Comparison of ENCODE assay signal across 8 cellular contexts in the genomic region with DNA sequence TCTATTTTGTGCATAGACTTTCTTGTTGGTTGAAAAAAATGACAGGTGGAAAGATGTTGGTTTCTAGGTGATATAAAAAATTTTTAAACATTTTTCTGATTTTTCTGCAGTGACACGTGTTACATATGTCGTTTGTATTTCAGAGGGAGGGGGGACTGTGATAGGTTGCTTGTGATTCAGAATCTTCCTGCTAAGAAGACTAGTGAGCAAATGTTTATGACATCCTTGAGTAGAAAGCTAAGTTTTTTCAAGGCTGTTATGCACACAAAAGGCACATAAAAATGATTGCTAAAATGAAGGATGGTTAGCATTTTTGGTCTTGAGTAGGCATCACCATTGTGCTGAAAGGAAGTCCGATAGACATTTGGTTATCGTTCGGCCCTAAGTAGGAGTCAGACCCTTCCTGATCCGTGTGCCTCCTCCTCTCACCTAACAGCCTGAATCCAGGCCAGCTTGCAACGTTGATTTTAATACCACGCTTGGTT. TPM values are rescaled to one million over a fixed set of nuclear protein-coding genes. Genes with fewer than 3 reads are reported as not detected.
A peak's percentile ranks its signal among the peaks of the same experiment; 100 is the strongest.
DNase-seq lines count a peak whose midpoint lies in the region; ATAC-seq, FAIRE-seq and TF ChIP-seq lines count a peak whose summit lies in the region.

No MANE protein-coding gene starts in this region.

- intact Hi-C loops in Panc1 (cut with micrococcal nuclease; ENCODE audit: unreplicated experiment), result loop anchor here (5.0 kb wide), 1 partner anchor 238 kb away; the partner anchor contains the start of gene ACTL6A
- intact Hi-C loops in natural killer cell (cut with micrococcal nuclease), result no loop called here
- intact Hi-C loops in left colon (cut with DNase I, micrococcal nuclease), result loop anchor here in 1 of 2 donors (5.0 kb wide), 1 partner anchor 177 kb away; the partner anchor contains the start of gene PIK3CA

- no peaks in the 10 kb centered on the region for H3K36me3 Mint-ChIP-seq in natural killer cell

- POLR2A ChIA-PET in A549 (lab: Yijun Ruan, JAX) (interaction anchor here (1.7 kb wide), 1 partner anchor 254 kb away, joined by 6 read pairs; no protein-coding TSS in a partner anchor), Panc1 (lab: Charles Lee) (no interaction called here)

- no peaks in the 10 kb centered on the region for H3K27me3 ChIP-seq in Panc1 (ENCODE audit: control insufficient read depth, insufficient read depth, low read length)

- no peak for TF ChIP-seq CTCF in A549 (IDR thresholded peaks at IDR 0.05)
- TF ChIP-seq CTCF in GM12865 (IDR thresholded peaks at IDR 0.05; ENCODE audit: insufficient read depth, low read depth, low read length, missing control alignments), result no peak
- no peak for TF ChIP-seq CTCF in Panc1 (IDR thresholded peaks at IDR 0.05)
- TF ChIP-seq CTCF in natural killer cell (IDR thresholded peaks at IDR 0.05), result no peak

- peak overlapping the region; percentile 90 for H3K4me3 Mint-ChIP-seq in natural killer cell

- TF ChIP-seq POLR2A in A549 (IDR thresholded peaks at IDR 0.05; ENCODE audit: low read length), result no peak

- H3K9me3 ChIP-seq in A549, result no peaks in the 10 kb centered on the region
- no peaks in the 10 kb centered on the region for H3K9me3 ChIP-seq in Panc1 (ENCODE audit: control insufficient read depth, insufficient read depth, low read depth, low read length)

- no peaks in the 10 kb centered on the region for H3K27me3 Mint-ChIP-seq in natural killer cell (ENCODE audit: low read depth in 2 of 2)

- H3K4me2 ChIP-seq in A549, result peak overlapping the region; percentile 76

- BruUV-seq in Panc1 (replicated peaks; lab: Mats Ljungman, UMichigan), result TSS peak; percentile 83

- H3K4me1 ChIP-seq in A549 (peaks cover 8% of the 10 kb centered on the region), Panc1 (ENCODE audit: control insufficient read depth, insufficient read depth, low read length) (peaks cover 20% of the 10 kb centered on the region)

- peaks cover 20% of the 10 kb centered on the region for H3K36me3 ChIP-seq in Panc1 (ENCODE audit: control insufficient read depth, insufficient read depth, low read length)

- peaks cover 29% of the 10 kb centered on the region in 2 donors for H3K4me1 Mint-ChIP-seq in natural killer cell

- 27% methylated on average over 8 of the region's 8 CpGs for WGBS in A549 (ENCODE audit: missing lambda C conversion rate)

- no peak for TF ChIP-seq RAD21 in A549 (conservative IDR thresholded peaks at IDR 0.05 in 1 of 2, IDR thresholded peaks at IDR 0.05 in 1 of 2)

- CTCF ChIA-PET in A549 (lab: Yijun Ruan, JAX) (no interaction called here), Panc1 (lab: Charles Lee) (no interaction called here)

- no peak for TF ChIP-seq EP300 in A549 (IDR thresholded peaks at IDR 0.05)

- H3K27ac Mint-ChIP-seq in natural killer cell, result peak overlapping the region; percentile 92 to 94

- no peak for ATAC-seq in A549
- ATAC-seq in Panc1, result no peak
- no peak for ATAC-seq in natural killer cell
- no peak for ATAC-seq in left colon

- H3K9me3 Mint-ChIP-seq in natural killer cell, result no peaks in the 10 kb centered on the region

- peak overlapping the region; percentile 4 to 100; a peak in 3 of 6 replicates for H3K27ac ChIP-seq in A549
- peak overlapping the region; percentile 90 for H3K27ac ChIP-seq in Panc1 (ENCODE audit: low read length)

- H3K4me3 ChIP-seq in A549, result peak overlapping the region; percentile 80
- peak overlapping the region; percentile 95 for H3K4me3 ChIP-seq in GM12865 (ENCODE audit: low read depth, low read length)
- peak overlapping the region; percentile 87 to 89 for H3K4me3 ChIP-seq in Panc1 (ENCODE audit: low read depth in 2 of 2, low read length in 2 of 2)

- FAIRE-seq in A549 (lab: Jason Lieb, UNC), result no peak

- in situ Hi-C loops in Panc1 (cut with HindIII; ENCODE audit: low pct_unique_long_range_greater_than_20kb, low sequenced_read_pairs), result no loop called here

- DNase-seq in A549 (ENCODE audit: low read depth in 1 of 2, low spot score in 1 of 2), result no peak
- DNase-seq in GM12865 (ENCODE audit: low read depth), result peak; percentile 55
- DNase-seq in Panc1 (ENCODE audit: low read depth, low spot score), result no peak
- DNase-seq in dermis blood vessel endothelial cell, result peak; percentile 53
- no peak for DNase-seq in natural killer cell
- DNase-seq in NK-92 treated with Interleukin-12 subunit alpha and Interleukin-12 subunit beta, amount 100 ng/mL, for 24 hours (lab: John Stamatoyannopoulos, UW), result no peak
- no peak for DNase-seq in left colon
- no peak for DNase-seq in mesenteric fat pad (ENCODE audit: low spot score)

TF ChIP-seq in A549, 52 proteins besides CTCF, POLR2A, EP300 and RAD21:
- no peak for TF ChIP-seq SREBF2 (IDR thresholded peaks at IDR 0.05)
- no peak for TF ChIP-seq CBX8 (IDR thresholded peaks at IDR 0.05)
- TF ChIP-seq POLR2AphosphoS2 (conservative IDR thresholded peaks at IDR 0.05; ENCODE audit: low read length), result no peak
- TF ChIP-seq TP53 (CRISPR knock-in tag; IDR thresholded peaks at IDR 0.05), result no peak
- TF ChIP-seq, protein P1, sequence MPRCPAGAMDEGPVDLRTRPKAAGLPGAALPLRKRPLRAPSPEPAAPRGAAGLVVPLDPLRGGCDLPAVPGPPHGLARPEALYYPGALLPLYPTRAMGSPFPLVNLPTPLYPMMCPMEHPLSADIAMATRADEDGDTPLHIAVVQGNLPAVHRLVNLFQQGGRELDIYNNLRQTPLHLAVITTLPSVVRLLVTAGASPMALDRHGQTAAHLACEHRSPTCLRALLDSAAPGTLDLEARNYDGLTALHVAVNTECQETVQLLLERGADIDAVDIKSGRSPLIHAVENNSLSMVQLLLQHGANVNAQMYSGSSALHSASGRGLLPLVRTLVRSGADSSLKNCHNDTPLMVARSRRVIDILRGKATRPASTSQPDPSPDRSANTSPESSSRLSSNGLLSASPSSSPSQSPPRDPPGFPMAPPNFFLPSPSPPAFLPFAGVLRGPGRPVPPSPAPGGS (IDR thresholded peaks at IDR 0.05), result no peak
- TF ChIP-seq KDM1A (IDR thresholded peaks at IDR 0.05; ENCODE audit: low read depth), result no peak
- no peak for TF ChIP-seq CHD2 (IDR thresholded peaks at IDR 0.05; ENCODE audit: low read length, partially characterized antibody)
- TF ChIP-seq FOSB (CRISPR knock-in tag; IDR thresholded peaks at IDR 0.05), result no peak
- no peak for TF ChIP-seq RCOR1 (IDR thresholded peaks at IDR 0.05; ENCODE audit: low read depth, low read length)
- TF ChIP-seq ZFP36 (IDR thresholded peaks at IDR 0.05; ENCODE audit: borderline replicate concordance, partially characterized antibody), result no peak
- TF ChIP-seq CBX2 (IDR thresholded peaks at IDR 0.05; ENCODE audit: borderline replicate concordance, low read depth), result no peak
- no peak for TF ChIP-seq MAFK (IDR thresholded peaks at IDR 0.05; ENCODE audit: partially characterized antibody)
- no peak for TF ChIP-seq BHLHE40 (IDR thresholded peaks at IDR 0.05; ENCODE audit: low read depth, low read length)
- TF ChIP-seq FOXS1 (CRISPR knock-in tag; IDR thresholded peaks at IDR 0.05), result no peak
- TF ChIP-seq, protein P2, sequence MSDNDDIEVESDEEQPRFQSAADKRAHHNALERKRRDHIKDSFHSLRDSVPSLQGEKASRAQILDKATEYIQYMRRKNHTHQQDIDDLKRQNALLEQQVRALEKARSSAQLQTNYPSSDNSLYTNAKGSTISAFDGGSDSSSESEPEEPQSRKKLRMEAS (IDR thresholded peaks at IDR 0.05), result no peak
- TF ChIP-seq CHD4 (IDR thresholded peaks at IDR 0.05; ENCODE audit: borderline replicate concordance), result no peak
- TF ChIP-seq RFX5 (IDR thresholded peaks at IDR 0.05), result no peak

RNA-seq across cellular contexts. Expression of gene ZNF639, which starts 1.5 kb away (rescaled TPM):
- 19.0 and 19.8 TPM in 2 replicates for polyA plus RNA-seq in A549 (2011; rRNA removed)
- polyA plus RNA-seq in A549 (2012; cell fraction: cytosol; rRNA removed), result 7.7 and 9.6 TPM in 2 replicates
- 4.1 and 5.6 TPM in 2 replicates for polyA plus RNA-seq in A549 (2012; cell fraction: nucleus; rRNA removed)
- 18.9 to 22.0 TPM (median 21.5 TPM) in 3 replicates for polyA plus RNA-seq in A549 (2017; fragmentation: RNase III; extraction: RNeasy Plus Mini Kit Qiagen cat#74134 plus additional on column Dnase treatment)
- polyA minus RNA-seq in A549 (2011; rRNA and poly(A)+ RNA removed), result 4.3 and 4.8 TPM in 2 replicates
- total RNA-seq in Panc1 (2021; ENCODE audit: unreplicated experiment), result 56.1 TPM
- polyA plus RNA-seq in Panc1 (2012; ENCODE audit: insufficient read length), result 25.7 TPM
- 57.4 and 61.9 TPM in 2 replicates for total RNA-seq in dermis blood vessel endothelial cell
- total RNA-seq in natural killer cell, result 10 to 100 TPM; 51.8 to 54.5 (median 53.5) TPM
- total RNA-seq in left colon, result 10 to 100 TPM; 22.6 to 25.3 TPM
- 33.0 TPM for total RNA-seq in mesenteric fat pad

RNA-seq across cellular contexts. Expression of gene MFN1, which starts 23.2 kb away (rescaled TPM):
- 36.7 and 51.2 TPM in 2 replicates for polyA plus RNA-seq in A549 (2011; rRNA removed)
- polyA plus RNA-seq in A549 (2012; cell fraction: cytosol; rRNA removed), result 6.6 and 7.4 TPM in 2 replicates
- 4.7 and 7.1 TPM in 2 replicates for polyA plus RNA-seq in A549 (2012; cell fraction: nucleus; rRNA removed)
- polyA plus RNA-seq in A549 (2017; fragmentation: RNase III; extraction: RNeasy Plus Mini Kit Qiagen cat#74134 plus additional on column Dnase treatment), result 21.9 to 23.6 TPM (median 22.1 TPM) in 3 replicates
- 16.6 and 18.9 TPM in 2 replicates for polyA minus RNA-seq in A549 (2011; rRNA and poly(A)+ RNA removed)
- total RNA-seq in Panc1 (2021; ENCODE audit: unreplicated experiment), result 73.5 TPM
- 20.8 TPM for polyA plus RNA-seq in Panc1 (2012; ENCODE audit: insufficient read length)
- 53.6 and 58.7 TPM in 2 replicates for total RNA-seq in dermis blood vessel endothelial cell
- 10 to 100 TPM; 42.4 to 52.9 (median 47.2) TPM for total RNA-seq in natural killer cell
- 10 to 100 TPM; 54.2 to 54.5 TPM for total RNA-seq in left colon
- total RNA-seq in mesenteric fat pad, result 48.0 TPM

Comparison
In these comparisons a context has a peak if more than half of its experiments do, and no peak if none do; other contexts are left out.
1. DNase-seq: peak in GM12865 (single experiment) and dermis blood vessel endothelial cell (single experiment); none in A549 (0 of 2), Panc1 (single experiment), natural killer cell (single experiment), NK-92 treated with Interleukin-12 subunit alpha and Interleukin-12 subunit beta, amount 100 ng/mL, for 24 hours (single experiment), left colon (0 of 2) and mesenteric fat pad (single experiment).
2. Peak in every context shown above with its lines, with median percentiles within 50 percentile points of each other: H3K4me3 ChIP-seq.